In the genomic region with DNA sequence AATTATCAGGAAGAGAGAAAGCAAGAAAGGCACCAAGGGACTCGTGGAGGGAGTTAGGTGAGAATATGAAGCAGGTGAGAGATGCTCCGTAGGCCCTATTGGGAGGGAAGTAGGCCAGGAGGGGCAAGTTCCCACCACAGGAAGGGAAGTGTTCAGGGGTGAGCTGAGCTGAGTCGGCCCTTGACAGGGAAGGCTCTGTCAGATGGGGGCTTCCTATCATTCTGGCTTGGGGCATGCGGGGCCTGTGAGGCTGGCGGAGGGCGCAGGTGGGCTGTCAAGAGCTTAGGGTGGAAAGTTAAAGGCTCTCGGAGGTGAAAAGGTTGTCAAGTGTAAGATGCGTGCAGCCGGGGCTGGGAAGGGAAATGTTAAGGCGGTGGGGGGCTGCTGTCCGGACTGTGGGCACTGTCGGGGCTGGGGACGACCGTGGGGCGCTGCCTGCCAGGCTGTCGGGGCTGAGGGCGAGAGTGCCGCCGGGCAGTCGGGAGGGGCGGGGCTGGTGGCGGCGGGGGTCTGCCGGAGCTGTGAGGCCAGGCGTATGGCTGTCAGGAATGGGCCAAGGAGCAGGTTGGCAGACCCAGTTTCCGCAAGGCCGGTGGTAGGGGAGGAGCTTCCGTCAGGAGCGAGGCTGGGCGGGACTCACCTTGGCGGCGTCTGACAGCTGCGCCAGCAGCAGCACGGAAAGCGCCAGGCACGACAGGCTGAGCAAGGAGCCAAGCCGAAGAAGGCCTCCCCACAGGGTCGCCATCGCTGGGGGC, we compare ENCODE assay signal across 8 cellular contexts.
DNase-seq lines count a peak whose midpoint lies in the region; ATAC-seq and TF ChIP-seq lines count a peak whose summit lies in the region.

No MANE protein-coding gene starts in this region.

- peak overlapping the region; percentile 77 for H3K27ac ChIP-seq in angular gyrus (ENCODE audit: low read depth, low read length)

- H3K4me3 ChIP-seq in GM12864 (ENCODE audit: low read depth, low read length) (peak overlapping the region; percentile 81), skeletal muscle cell (ENCODE audit: low read depth, low read length) (peak overlapping the region; percentile 90)

- TF ChIP-seq CTCF in GM12864 (IDR thresholded peaks at IDR 0.05; ENCODE audit: low read depth, low read length, missing control alignments), result no peak

- DNase-seq in GM12864 (ENCODE audit: low read depth), result peak; percentile 55
- DNase-seq in NCI-H1048 (lab: John Stamatoyannopoulos, UW), result peak; percentile 54
- DNase-seq in T-helper 1 cell, result peak; percentile 51 to 87 (median 65)
- peak; percentile 55 for DNase-seq in hepatic stellate cell (ENCODE audit: low spot score)
- peak; percentile 13 for DNase-seq in skeletal muscle cell (ENCODE audit: low read depth)
- no peak for DNase-seq in OCI-M2 (lab: John Stamatoyannopoulos, UW; ENCODE audit: unreplicated experiment)

- peak; percentile 62 for ATAC-seq in HG02610 (IDR thresholded peaks at IDR 0.05; ENCODE audit: unreplicated experiment)
